ENCODE assay signal across 7 cellular contexts in the genomic region with DNA sequence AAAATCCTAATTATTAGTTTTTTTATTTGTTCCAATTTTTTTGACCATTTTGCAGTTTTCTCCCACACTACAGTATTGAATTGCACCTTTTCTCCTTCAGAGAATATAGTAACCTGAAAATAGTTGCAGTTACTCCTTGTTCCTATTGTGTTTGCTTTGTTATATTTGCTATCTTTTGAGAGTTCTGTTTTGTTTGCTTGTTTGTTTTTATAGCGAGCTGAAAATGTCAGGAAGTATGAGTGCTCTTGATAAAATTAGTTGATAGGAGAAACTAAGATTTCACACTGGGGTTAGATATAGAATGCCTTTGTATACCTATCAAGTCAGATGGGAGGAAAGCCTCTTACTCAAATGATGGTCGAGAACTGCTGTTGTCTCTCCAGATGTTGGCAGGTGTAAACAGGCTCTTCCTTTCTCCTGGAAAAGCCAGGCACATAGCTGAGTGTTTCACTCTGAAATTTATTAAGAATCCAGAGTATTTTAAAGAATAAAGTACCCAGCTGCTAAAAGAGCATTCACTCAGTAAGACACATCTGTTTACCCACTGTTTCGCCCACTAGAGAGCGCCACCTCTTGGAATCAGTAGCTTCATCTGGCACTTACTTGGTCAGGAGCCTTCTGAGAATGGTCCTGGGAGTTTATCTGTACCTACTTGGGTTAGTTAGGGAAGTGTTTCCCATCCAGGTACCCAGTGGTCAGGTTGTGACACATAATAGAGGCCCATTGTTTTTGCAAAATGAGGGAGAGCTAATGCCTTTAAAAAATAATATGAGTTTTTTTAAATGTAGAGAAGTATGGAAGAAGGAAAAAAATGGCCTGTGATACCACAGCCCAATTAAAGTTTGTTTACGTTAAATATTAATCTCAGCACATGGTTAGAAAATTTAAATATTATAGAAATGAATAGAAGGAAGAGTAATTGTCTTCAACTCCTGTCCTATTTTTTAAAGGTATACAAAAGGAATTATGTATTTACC. TPM values are rescaled to one million over a fixed set of nuclear protein-coding genes. Genes with fewer than 3 reads are reported as not detected.
DNase-seq lines count a peak whose midpoint lies in the region; ATAC-seq and TF ChIP-seq lines count a peak whose summit lies in the region.

No MANE protein-coding gene starts in this region.

- DNase-seq in Peyer's patch = peak in 1 of 3 donors; percentile 76
- DNase-seq in fibroblast of peridontal ligament (ENCODE audit: extremely low read depth) = peak; percentile 41
- no peak for DNase-seq in stimulated activated effector memory CD8-positive, alpha-beta T cell treated with anti-CD3 and anti-CD28 coated beads, Interleukin-12 subunit alpha, Interleukin-12 subunit beta, amount 100 ng/mL, for 72 hours (ENCODE audit: low spot score in 2 of 2)
- DNase-seq in cerebellar nuclear complex (lab: John Stamatoyannopoulos, UW) = no peak

- H3K4me3 ChIP-seq in DOHH2 (ENCODE audit: low read length) = no peak overlapping the region
- no peak overlapping the region for H3K4me3 ChIP-seq in Peyer's patch

- H3K79me2 ChIP-seq in DOHH2 (ENCODE audit: control insufficient read depth, low read length) = no peaks in the 10 kb centered on the region

- H3K36me3 Mint-ChIP-seq in stimulated activated effector memory CD8-positive, alpha-beta T cell treated with anti-CD3 and anti-CD28 coated beads, Interleukin-12 subunit alpha, Interleukin-12 subunit beta, amount 100 ng/mL, for 72 hours = peaks cover 90% of the 10 kb centered on the region

- no peak overlapping the region for H3K4me3 Mint-ChIP-seq in stimulated activated effector memory CD8-positive, alpha-beta T cell treated with anti-CD3 and anti-CD28 coated beads, Interleukin-12 subunit alpha, Interleukin-12 subunit beta, amount 100 ng/mL, for 72 hours

- H3K27ac Mint-ChIP-seq in stimulated activated effector memory CD8-positive, alpha-beta T cell treated with anti-CD3 and anti-CD28 coated beads, Interleukin-12 subunit alpha, Interleukin-12 subunit beta, amount 100 ng/mL, for 72 hours = no peak overlapping the region

- no peaks in the 10 kb centered on the region for H3K9me2 ChIP-seq in DOHH2 (replicated peaks; ENCODE audit: control insufficient read depth, low read length)

- H3K27ac ChIP-seq in DOHH2 (ENCODE audit: low read depth, low read length) (no peak overlapping the region), Peyer's patch (no peak overlapping the region)

- H3K4me1 ChIP-seq in DOHH2 (ENCODE audit: control insufficient read depth, low read length) (no peaks in the 10 kb centered on the region), Peyer's patch (no peaks in the 10 kb centered on the region)

- no peaks in the 10 kb centered on the region for H3K9me3 Mint-ChIP-seq in stimulated activated effector memory CD8-positive, alpha-beta T cell treated with anti-CD3 and anti-CD28 coated beads, Interleukin-12 subunit alpha, Interleukin-12 subunit beta, amount 100 ng/mL, for 72 hours

- H3K27me3 ChIP-seq in DOHH2 (ENCODE audit: control insufficient read depth, low read length) (no peaks in the 10 kb centered on the region), Peyer's patch (no peaks in the 10 kb centered on the region)

- no peaks in the 10 kb centered on the region for H4K20me1 ChIP-seq in DOHH2 (ENCODE audit: control insufficient read depth, insufficient read depth, low read depth, low read length)

- H3K4me2 ChIP-seq in DOHH2 (ENCODE audit: low read length) = no peak overlapping the region

- peak; percentile 79 for ATAC-seq in GM18873 (IDR thresholded peaks at IDR 0.05; ENCODE audit: low FRiP score, unreplicated experiment)
- peak; percentile 61 for ATAC-seq in HG03139 (IDR thresholded peaks at IDR 0.05; ENCODE audit: unreplicated experiment)
- peak; percentile 57 for ATAC-seq in stimulated activated effector memory CD8-positive, alpha-beta T cell treated with anti-CD3 and anti-CD28 coated beads, Interleukin-12 subunit alpha, Interleukin-12 subunit beta, amount 100 ng/mL, for 72 hours

- TF ChIP-seq CTCF in DOHH2 (IDR thresholded peaks at IDR 0.05; ENCODE audit: low read depth, low read length, poor library complexity, severe bottlenecking) = peak; percentile 68
- peak in 4 of 6 experiments; percentile 40 to 59 (median 50) for TF ChIP-seq CTCF in Peyer's patch (IDR thresholded peaks at IDR 0.05)

- no peaks in the 10 kb centered on the region for H3F3A ChIP-seq in DOHH2 (ENCODE audit: control insufficient read depth, insufficient read depth)

- H3K36me3 ChIP-seq in DOHH2 (ENCODE audit: control insufficient read depth, low read length) = peaks cover 25% of the 10 kb centered on the region; the same call in 1 of the 2 replicates
- H3K36me3 ChIP-seq in Peyer's patch = peaks cover 0 to 67% (median 0%) of the 10 kb centered on the region in 3 donors

- no peak for TF ChIP-seq POLR2A in Peyer's patch (IDR thresholded peaks at IDR 0.05)

- H3K4me1 Mint-ChIP-seq in stimulated activated effector memory CD8-positive, alpha-beta T cell treated with anti-CD3 and anti-CD28 coated beads, Interleukin-12 subunit alpha, Interleukin-12 subunit beta, amount 100 ng/mL, for 72 hours = peaks cover 15% of the 10 kb centered on the region

- no peaks in the 10 kb centered on the region for H3K9me3 ChIP-seq in DOHH2 (ENCODE audit: control insufficient read depth, insufficient read depth, low read length)
- no peaks in the 10 kb centered on the region for H3K9me3 ChIP-seq in Peyer's patch

RNA-seq across cellular contexts. Expression of gene NT5DC1, which starts 11.2 kb away (rescaled TPM):
- total RNA-seq in Peyer's patch = 10 to 100 TPM in 3 of 4 donors, 1 to 10 TPM in 1; 5.0 to 34.5 (median 21.0) TPM

RNA-seq across cellular contexts. Expression of gene COL10A1, which starts 14.1 kb away (rescaled TPM):
- not detected for total RNA-seq in Peyer's patch

RNA-seq across cellular contexts. Expression of gene FRK, which starts 51.1 kb away (rescaled TPM):
- 10 to 100 TPM in 3 of 4 donors, 1 to 10 TPM in 1; 7.4 to 54.3 (median 31.2) TPM for total RNA-seq in Peyer's patch
